20 cellular contexts compared by ENCODE assay signal in genomic region chr9:104143554-104143919, GRCh38.
"Had no signal": no experiment of that assay in that cellular context is flagged by ENCODE, and none has a peak within 500 bp of the region (broad histone marks: within the 10 kb centered on the region; RNA-seq: fewer than 3 reads in every experiment).

No MANE protein-coding gene starts in this region.

- DNase-seq: Karpas-422, KG1, MM.1S, NCI-H1092 treated with DMSO at 0.1 percent for 48 hours, NCI-H1436, NCI-H187, NCI-H2029, NCI-H2081 treated with DMSO at 0.1 percent for 48 hours, NCI-H2171, NCI-H226, NCI-H446, NCI-H510A, NCI-H524 treated with DMSO at 0.1 percent for 48 hours, NCI-H69, NCI-H774, PC-3, SHP77, SK-N-SH had no signal

- H3K9me3 ChIP-seq: SK-N-SH had no signal

- H3K27ac ChIP-seq: RWPE1 had no signal

- H3K9ac ChIP-seq: SK-N-SH had no signal

- ATAC-seq: Panc1, PC-3 had no signal

- H3K4me2 ChIP-seq: SK-N-SH had no signal
